In the genomic region with DNA sequence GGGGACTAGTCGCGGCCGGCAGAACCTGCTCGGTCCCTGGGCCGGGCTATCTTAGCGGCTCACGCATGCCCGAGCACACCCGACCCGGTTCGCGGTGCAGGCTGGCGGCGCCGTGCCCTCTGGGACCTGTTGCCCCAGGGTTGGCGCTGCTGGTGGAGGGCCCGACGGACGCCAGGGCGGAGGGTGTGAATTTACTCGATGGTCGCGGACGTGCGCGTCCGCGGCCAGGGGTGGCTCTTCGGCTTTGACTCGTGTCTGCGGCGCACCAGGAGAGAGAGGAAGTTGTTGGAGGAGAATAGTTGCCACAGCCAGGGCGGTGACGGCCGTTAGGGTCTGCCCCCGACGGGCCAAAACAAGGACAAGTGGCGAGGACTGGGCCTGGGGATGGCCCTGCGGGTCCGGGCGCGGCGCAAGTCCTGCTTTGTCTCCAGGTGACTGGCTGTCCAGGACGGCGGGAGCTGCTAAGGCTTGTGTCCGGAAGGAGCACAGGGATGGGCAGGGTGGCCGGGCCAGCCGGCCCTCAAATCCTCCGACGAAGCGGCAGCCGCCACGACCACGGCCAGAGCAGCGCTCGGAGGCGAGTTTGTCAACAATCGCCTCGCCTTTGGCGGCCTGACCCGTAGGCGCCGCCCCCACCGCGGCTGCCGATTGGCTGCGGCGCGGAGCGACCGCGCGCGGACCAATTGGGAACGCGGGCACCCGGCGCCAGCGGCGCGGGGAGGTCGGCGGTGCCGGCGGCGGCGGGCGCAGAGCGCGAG, we compare ENCODE assay signal across 8 cellular contexts. TPM values are rescaled to one million over a fixed set of nuclear protein-coding genes. Genes with fewer than 3 reads are reported as not detected.
DNase-seq lines count a peak whose midpoint lies in the region; FAIRE-seq and TF ChIP-seq lines count a peak whose summit lies in the region.

No MANE protein-coding gene starts in this region.

- 1% methylated on average over 88 of the region's 90 CpGs; no CpG with 5 or more reads in 1 of the 2 donors for WGBS in testis, 2 donors

- H3K4me3 Mint-ChIP-seq in activated naive CD4-positive, alpha-beta T cell treated with anti-CD3 and anti-CD28 coated beads, Interleukin-2, amount 10 ng/mL, durations not matched to agents 7 days and 5 days = peak overlapping the region; percentile 86

- H3K9me3 ChIP-seq in SJCRH30 (replicated peaks) = no peaks in the 10 kb centered on the region
- H3K9me3 ChIP-seq in neutrophil = no peaks in the 10 kb centered on the region
- H3K9me3 ChIP-seq in testis = no peaks in the 10 kb centered on the region

- peaks cover 43% of the 10 kb centered on the region for H3K4me1 Mint-ChIP-seq in activated naive CD4-positive, alpha-beta T cell treated with anti-CD3 and anti-CD28 coated beads, Interleukin-2, amount 10 ng/mL, durations not matched to agents 7 days and 5 days

- H3K36me3 Mint-ChIP-seq in activated naive CD4-positive, alpha-beta T cell treated with anti-CD3 and anti-CD28 coated beads, Interleukin-2, amount 10 ng/mL, durations not matched to agents 7 days and 5 days = peaks cover 44% of the 10 kb centered on the region

- H3K9me3 Mint-ChIP-seq in activated naive CD4-positive, alpha-beta T cell treated with anti-CD3 and anti-CD28 coated beads, Interleukin-2, amount 10 ng/mL, durations not matched to agents 7 days and 5 days = no peaks in the 10 kb centered on the region

- no peak for FAIRE-seq in H54 (lab: Jason Lieb, UNC)

- 0 out of 2 replicates have a peak, but pooled peaks have one; percentile 43 for TF ChIP-seq POLR2A in H54 (IDR thresholded peaks at IDR 0.05; ENCODE audit: low read depth, low read length)
- no peak for TF ChIP-seq POLR2A in testis (IDR thresholded peaks at IDR 0.05)

- CTCF ChIA-PET in activated naive CD4-positive, alpha-beta T cell treated with anti-CD3 and anti-CD28 coated beads, Interleukin-2, amount 10 ng/mL, durations not matched to agents 7 days and 5 days (lab: Charles Lee) = no interaction called here

- DNase-seq in ELF-1 (ENCODE audit: low read depth, low spot score) (peak; percentile 92), H54 (ENCODE audit: insufficient read length, low spot score) (peak; percentile 96), LoVo (ENCODE audit: low spot score) (peak; percentile 90), SJCRH30 (peak; percentile 87 to 92), germinal center (ENCODE audit: low spot score) (peak; percentile 86), testis (peak; percentile 88)
- peak; percentile 87 for DNase-seq in activated naive CD4-positive, alpha-beta T cell treated with anti-CD3 and anti-CD28 coated beads, Interleukin-2, amount 10 ng/mL, durations not matched to agents 7 days and 5 days

- H3K4me1 ChIP-seq in SJCRH30 (no peaks in the 10 kb centered on the region), neutrophil (ENCODE audit: control insufficient read depth in 1 of 2, insufficient read depth in 1 of 2, low read depth in 1 of 2, low read length in 1 of 2) (peaks cover 53% of the 10 kb centered on the region in 2 experiments), testis (peaks cover 6% of the 10 kb centered on the region)

- TF ChIP-seq CTCF in neutrophil (IDR thresholded peaks at IDR 0.05) = peak; percentile 28
- no peak for TF ChIP-seq CTCF in testis (IDR thresholded peaks at IDR 0.05)

- H3K27ac ChIP-seq in SJCRH30 = no peak overlapping the region
- peak overlapping the region; percentile 91 for H3K27ac ChIP-seq in neutrophil
- peak overlapping the region; percentile 53 to 80 for H3K27ac ChIP-seq in testis

- H3K27me3 Mint-ChIP-seq in activated naive CD4-positive, alpha-beta T cell treated with anti-CD3 and anti-CD28 coated beads, Interleukin-2, amount 10 ng/mL, durations not matched to agents 7 days and 5 days = peaks cover 60% of the 10 kb centered on the region

- intact Hi-C loops in testis (cut with DNase I; ENCODE audit: low total_unique reads) = no loop called here

- H3K27ac Mint-ChIP-seq in activated naive CD4-positive, alpha-beta T cell treated with anti-CD3 and anti-CD28 coated beads, Interleukin-2, amount 10 ng/mL, durations not matched to agents 7 days and 5 days = peak overlapping the region; percentile 85

- H3K36me3 ChIP-seq in SJCRH30 (peaks cover 16% of the 10 kb centered on the region), neutrophil (peaks cover 16% of the 10 kb centered on the region), testis (ENCODE audit: low read depth, missing control alignments) (no peaks in the 10 kb centered on the region)

- H3K4me3 ChIP-seq in SJCRH30 = peak overlapping the region; percentile 74
- H3K4me3 ChIP-seq in neutrophil (ENCODE audit: low read depth in 1 of 2, low read length in 1 of 2) = peak overlapping the region; percentile 96 to 97
- peak overlapping the region; percentile 77 to 79 for H3K4me3 ChIP-seq in testis

- no peaks in the 10 kb centered on the region for H3K27me3 ChIP-seq in SJCRH30
- H3K27me3 ChIP-seq in neutrophil = peaks cover 54% of the 10 kb centered on the region
- no peaks in the 10 kb centered on the region for H3K27me3 ChIP-seq in testis

RNA-seq across cellular contexts. Expression of gene BCL2L11, which starts 1.3 kb away (rescaled TPM):
- 13.7 and 16.4 TPM in 2 replicates for total RNA-seq in SJCRH30 (2014; rRNA removed; shearing (Covaris generic))
- 10 to 100 TPM; 29.3 to 41.7 TPM for total RNA-seq in testis
- polyA plus RNA-seq in testis (ENCODE audit: insufficient read depth, low read depth, low replicate concordance) = 26.4 TPM
